Comparison of ENCODE assay signal across 8 cellular contexts in the genomic region with DNA sequence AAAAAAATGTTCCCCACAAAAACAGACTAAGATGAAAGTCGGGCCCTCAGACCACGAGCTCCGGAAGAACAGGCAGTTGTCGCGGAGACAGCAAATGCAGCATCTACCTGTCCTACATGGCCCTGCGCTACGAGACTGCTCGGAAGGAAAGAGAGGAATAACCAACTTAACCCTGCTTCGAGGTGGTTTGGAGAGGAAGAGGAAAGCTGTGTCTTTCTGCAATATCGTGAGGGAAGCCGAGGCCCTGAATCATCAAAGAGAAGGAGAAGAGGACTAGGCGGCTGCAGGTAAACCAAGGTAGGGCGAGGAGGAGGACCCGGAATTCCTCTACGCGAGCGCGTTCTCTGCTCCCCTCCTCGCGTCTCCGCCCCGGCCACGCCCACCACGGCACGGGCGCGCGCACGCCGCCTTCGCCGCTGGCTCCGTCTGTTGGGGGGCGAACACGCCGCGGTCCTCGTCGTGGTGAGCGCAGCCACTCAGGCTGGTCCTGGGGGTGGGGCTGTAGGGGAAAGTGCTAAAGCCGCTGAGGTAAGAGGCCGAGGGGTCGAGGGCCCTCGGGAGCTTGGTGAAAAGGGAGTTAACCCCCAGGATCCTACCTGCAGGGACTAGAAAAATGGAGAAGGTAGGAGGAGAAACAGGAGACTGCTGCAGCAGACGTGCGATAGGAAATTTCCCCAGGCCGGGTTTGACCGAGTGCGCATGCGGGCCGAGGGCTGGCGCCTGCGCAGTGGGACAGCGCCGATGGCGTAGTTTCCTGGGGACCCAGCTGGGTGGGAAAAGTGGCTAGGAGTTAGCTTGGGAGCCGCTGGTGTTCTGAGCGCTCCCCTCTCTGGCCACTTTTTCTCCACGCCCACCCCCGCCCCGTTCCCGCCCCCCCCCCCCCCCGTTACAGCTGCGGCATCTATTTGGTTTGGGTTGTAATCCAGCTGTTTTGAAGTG. TPM values are rescaled to one million over a fixed set of nuclear protein-coding genes. Genes with fewer than 3 reads are reported as not detected.
A peak's percentile ranks its signal among the peaks of the same experiment; 100 is the strongest.
DNase-seq lines count a peak whose midpoint lies in the region; ATAC-seq, FAIRE-seq and TF ChIP-seq lines count a peak whose summit lies in the region.

A gene (plus strand): TSS at position 402 of the 939 bp plus-strand sequence. CDS start 7,903 bp downstream, outside the sequence.
A gene with protein sequence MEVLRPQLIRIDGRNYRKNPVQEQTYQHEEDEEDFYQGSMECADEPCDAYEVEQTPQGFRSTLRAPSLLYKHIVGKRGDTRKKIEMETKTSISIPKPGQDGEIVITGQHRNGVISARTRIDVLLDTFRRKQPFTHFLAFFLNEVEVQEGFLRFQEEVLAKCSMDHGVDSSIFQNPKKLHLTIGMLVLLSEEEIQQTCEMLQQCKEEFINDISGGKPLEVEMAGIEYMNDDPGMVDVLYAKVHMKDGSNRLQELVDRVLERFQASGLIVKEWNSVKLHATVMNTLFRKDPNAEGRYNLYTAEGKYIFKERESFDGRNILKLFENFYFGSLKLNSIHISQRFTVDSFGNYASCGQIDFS (minus strand): TSS at position 666 of the 939 bp plus-strand sequence. CDS start 2,978 bp downstream, outside the sequence.

- H3K4me1 ChIP-seq in adipocyte (ENCODE audit: control insufficient read depth, insufficient read depth, low read length) (peaks cover 28% of the 10 kb centered on the region), cardiac muscle cell (ENCODE audit: low read depth) (peaks cover 18% of the 10 kb centered on the region), pancreas (peaks cover 19 to 33% (median 19%) of the 10 kb centered on the region in 3 donors), thyroid gland (peaks cover 30 to 36% of the 10 kb centered on the region in 2 donors)

- H3K9me3 ChIP-seq in adipocyte (ENCODE audit: control insufficient read depth, low read length) (no peaks in the 10 kb centered on the region), cardiac muscle cell (ENCODE audit: low read depth) (no peaks in the 10 kb centered on the region), pancreas (no peaks in the 10 kb centered on the region), thyroid gland (no peaks in the 10 kb centered on the region)

- peak within 1 kb of the TSS; percentile 95 for H3K9ac ChIP-seq in adipocyte (ENCODE audit: low read length)

- TF ChIP-seq POLR2A in GM12891 (IDR thresholded peaks at IDR 0.05; ENCODE audit: low read depth, low read length) (peak; percentile 77), thyroid gland (IDR thresholded peaks at IDR 0.05) (peak; percentile 64 to 99)

- ATAC-seq in HG02798 (IDR thresholded peaks at IDR 0.05; ENCODE audit: poor library complexity, unreplicated experiment) (peak; percentile 89), pancreas (peak; percentile 91 to 96 (median 94))

- H3K36me3 ChIP-seq in adipocyte (ENCODE audit: control insufficient read depth, insufficient read depth, low read length, severe bottlenecking): peaks cover 16% of the 10 kb centered on the region
- H3K36me3 ChIP-seq in cardiac muscle cell: peaks cover 4% of the 10 kb centered on the region
- H3K36me3 ChIP-seq in pancreas: peaks cover 0 to 24% (median 4%) of the 10 kb centered on the region in 3 donors
- H3K36me3 ChIP-seq in thyroid gland: peaks cover under 1 to 7% of the 10 kb centered on the region in 2 donors

- TF ChIP-seq CTCF in cardiac muscle cell (IDR thresholded peaks at IDR 0.05; ENCODE audit: low read depth, low read length) (no peak), pancreas (IDR thresholded peaks at IDR 0.05) (no peak), thyroid gland (IDR thresholded peaks at IDR 0.05) (peak in 1 of 6 experiments; percentile 20)

- H3K4me3 ChIP-seq in adipocyte (ENCODE audit: low read length): peak within 1 kb of the TSS; percentile 100
- H3K4me3 ChIP-seq in cardiac muscle cell: peak within 1 kb of the TSS; percentile 72
- peak within 1 kb of the TSS; percentile 67 to 73 (median 71) for H3K4me3 ChIP-seq in pancreas
- H3K4me3 ChIP-seq in thyroid gland (replicated peaks in 1 of 3): peak within 1 kb of the TSS; percentile 19 to 60 (median 56)

- DNase-seq in GM12891 (ENCODE audit: insufficient read length, low spot score) (peak; percentile 74), NCI-H1436 treated with DMSO at 0.1 percent for 48 hours (lab: John Stamatoyannopoulos, UW) (peak; percentile 23), T follicular helper cell (ENCODE audit: low read depth) (peak; percentile 89), adipocyte (ENCODE audit: low read depth) (peak; percentile 95), cardiac muscle cell (ENCODE audit: low read depth in 1 of 2, low spot score in 1 of 2) (peak; percentile 90 to 95), pancreas (peak; percentile 89 to 97 (median 94)), thyroid gland (peak; percentile 90 to 92)

- 0 to 1% methylated on average over 42 to 62 of the region's 64 CpGs for WGBS in pancreas, 2 donors
- 1% methylated on average over 48 to 55 of the region's 64 CpGs for WGBS in thyroid gland, 2 donors

- H3K27me3 ChIP-seq in adipocyte (replicated peaks; ENCODE audit: control insufficient read depth, insufficient read depth, low read length) (no peaks in the 10 kb centered on the region), cardiac muscle cell (no peaks in the 10 kb centered on the region), pancreas (no peaks in the 10 kb centered on the region), thyroid gland (no peaks in the 10 kb centered on the region)

- intact Hi-C loops in pancreas (cut with DNase I): loop anchor here in 1 of 3 donors (10.0 kb wide), 1 partner anchor 81 kb away; no protein-coding TSS in a partner anchor
- intact Hi-C loops in thyroid gland (cut with DNase I): no loop called here

- H3K27ac ChIP-seq in cardiac muscle cell (peak within 1 kb of the TSS; percentile 97), pancreas (peak within 1 kb of the TSS; percentile 98 to 100 (median 98)), thyroid gland (peak within 1 kb of the TSS; percentile 98 to 99 (median 99))

- FAIRE-seq in GM12891 (lab: Jason Lieb, UNC) (peak; percentile 100), pancreas (lab: Jason Lieb, UNC) (no peak)

TF ChIP-seq in GM12891, 5 proteins besides CTCF, POLR2A, EP300 and RAD21:
- TF ChIP-seq POLR2AphosphoS5 (IDR thresholded peaks at IDR 0.05; ENCODE audit: low read depth, low read length) (peak; percentile 88), POU2F2 (IDR thresholded peaks at IDR 0.05; ENCODE audit: low read depth, low read length) (peak; percentile 4; the same call in 1 of the 2 replicates), TAF1 (IDR thresholded peaks at IDR 0.05; ENCODE audit: low read depth, low read length) (peak; percentile 49; the same call in 1 of the 2 replicates), SPI1 (IDR thresholded peaks at IDR 0.05; ENCODE audit: low read depth, low read length) (no peak), PAX5 (IDR thresholded peaks at IDR 0.05; ENCODE audit: insufficient read depth, low read length, severe bottlenecking) (no peak)

RNA-seq across cellular contexts. Expression of the first gene that starts in this region (rescaled TPM):
- polyA plus RNA-seq in GM12891 (2012; ENCODE audit: low read depth, missing spikeins): 101 TPM
- total RNA-seq in cardiac muscle cell (92.2 and 103 TPM in 2 replicates), pancreas (10 to 100 TPM; 52.4 to 92.6 (median 68.0) TPM), thyroid gland (100 to 1,000 TPM; 100 to 214 (median 129) TPM)
- polyA plus RNA-seq in cardiac muscle cell (242 and 283 TPM in 2 replicates), pancreas (100 to 1,000 TPM in 1 of 2 donors, 10 to 100 TPM in 1; 92.0 to 153 TPM)

RNA-seq across cellular contexts. Expression of the second gene that starts in this region (rescaled TPM):
- 36.5 TPM for polyA plus RNA-seq in GM12891 (2012; ENCODE audit: low read depth, missing spikeins)
- total RNA-seq in cardiac muscle cell (41.3 and 47.9 TPM in 2 replicates), pancreas (10 to 100 TPM; 11.7 to 26.0 (median 16.9) TPM), thyroid gland (10 to 100 TPM; 26.7 to 30.3 (median 28.1) TPM)
- polyA plus RNA-seq in cardiac muscle cell (58.4 and 61.0 TPM in 2 replicates), pancreas (10 to 100 TPM in 1 of 2 donors, 1 to 10 TPM in 1; 5.4 to 10.5 TPM)

Comparison
In these comparisons a context has a peak if more than half of its experiments do, and no peak if none do; other contexts are left out.
1. Peak in every context shown above with its lines: DNase-seq, ATAC-seq, H3K4me3 ChIP-seq and H3K27ac ChIP-seq.
2. DNase-seq: peak in every context shown above with its lines; median percentile 95 in adipocyte; 94 in pancreas; 92 in cardiac muscle cell; 91 in thyroid gland; 89 in T follicular helper cell; 74 in GM12891; 23 in NCI-H1436 treated with DMSO at 0.1 percent for 48 hours.